21 cellular contexts compared by ENCODE assay signal in genomic region chr19:40136818-40137217, GRCh38.
"Had no signal": no experiment of that assay in that cellular context is flagged by ENCODE, and none has a peak within 500 bp of the region (broad histone marks: within the 10 kb centered on the region; RNA-seq: fewer than 3 reads in every experiment).

No MANE protein-coding gene starts in this region.

- H3K36me3 ChIP-seq: esophagus squamous epithelium, left lung, upper lobe of right lung had no signal

- H3K27ac ChIP-seq: coronary artery, esophagus squamous epithelium, left lung, upper lobe of right lung had no signal

- DNase-seq: activated CD4-positive, alpha-beta T cell treated with anti-CD3 and anti-CD28 coated beads for 48 hours; activated CD4-positive, CD25-positive, alpha-beta regulatory T cell; activated CD8-positive, alpha-beta memory T cell treated with anti-CD3 and anti-CD28 coated beads, Interleukin-2, amount 50 U/mL, for 4 hours; activated naive CD4-positive, alpha-beta T cell treated with anti-CD3 and anti-CD28 coated beads for 36 hours; activated naive CD8-positive, alpha-beta T cell treated with anti-CD3 and anti-CD28 coated beads, Interleukin-2, amount 50 U/mL, for 24 hours; activated T-cell treated with anti-CD3 and anti-CD28 coated beads, Interleukin-2, amount 50 U/mL, for 4 hours; anterior cingulate cortex; esophagus squamous epithelium; left lung; nephron progenitor cell; nucleus accumbens; posterior cingulate gyrus; stimulated activated CD4-positive, alpha-beta T cell treated with anti-CD3 and anti-CD28 coated beads, Interleukin-12 subunit alpha, Interleukin-12 subunit beta, amount 100 ng/mL, for 4 hours; stimulated activated CD4-positive, alpha-beta T cell treated with anti-CD3 and anti-CD28 coated beads, Interleukin-1b, Interleukin-23, amount 100 ng/mL, for 48 hours; stimulated activated CD8-positive, alpha-beta memory T cell treated with anti-CD3 and anti-CD28 coated beads, Interleukin-4, amount 100 ng/mL, for 48 hours; stimulated activated naive CD4-positive, alpha-beta T cell; upper lobe of right lung had no signal

- ATAC-seq: activated naive CD8-positive, alpha-beta T cell treated with anti-CD3 and anti-CD28 coated beads, Interleukin-2, amount 50 U/mL, for 24 hours; activated T-cell treated with anti-CD3 and anti-CD28 coated beads, Interleukin-2, amount 50 U/mL, for 4 hours; left lung; upper lobe of right lung had no signal

- H3K4me1 ChIP-seq: esophagus squamous epithelium, left lung, upper lobe of right lung had no signal

- H3K9me3 ChIP-seq: esophagus squamous epithelium, left lung, upper lobe of right lung had no signal

- FAIRE-seq: frontal cortex, keratinocyte, TTC549 had no signal

- H3K4me3 ChIP-seq: coronary artery, esophagus squamous epithelium, left lung, upper lobe of right lung had no signal
